ENCODE assay signal across 13 cellular contexts in the genomic region with DNA sequence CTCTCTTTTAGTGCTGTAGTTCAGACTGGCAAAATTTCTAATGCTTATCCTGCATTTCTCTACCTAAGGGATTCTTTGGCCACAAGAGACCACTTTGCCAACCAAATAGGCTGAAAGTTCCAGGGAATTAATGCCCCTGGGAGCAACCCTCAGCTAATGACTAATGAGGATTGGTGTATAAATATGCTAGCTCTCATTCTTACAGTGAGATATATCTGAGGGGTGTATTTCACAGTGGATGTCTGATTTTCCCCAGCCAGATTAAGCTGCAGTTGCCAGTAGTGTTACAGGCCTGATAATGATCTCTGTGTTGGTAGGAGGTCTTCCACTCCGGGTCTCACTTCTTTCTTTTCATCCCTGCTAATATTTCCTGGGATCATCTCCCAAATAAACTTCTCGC.
DNase-seq lines count a peak whose midpoint lies in the region; ATAC-seq and TF ChIP-seq lines count a peak whose summit lies in the region.
"Had no signal": no experiment of that assay in that cellular context is flagged by ENCODE, and none has a peak within 500 bp of the region (broad histone marks: within the 10 kb centered on the region; RNA-seq: fewer than 3 reads in every experiment).

No MANE protein-coding gene starts in this region.

- TF ChIP-seq EP300 in stomach (IDR thresholded peaks at IDR 0.05) = no peak

- no peak overlapping the region for H2AFZ ChIP-seq in hepatocyte

- H3K36me3 ChIP-seq in ascending aorta (peaks cover 5 to 17% of the 10 kb centered on the region in 2 donors), hepatocyte (replicated peaks; ENCODE audit: insufficient read depth, low read depth) (no peaks in the 10 kb centered on the region), stomach (peaks cover 7 to 21% (median 21%) of the 10 kb centered on the region in 4 donors)

- TF ChIP-seq CTCF in ascending aorta (IDR thresholded peaks at IDR 0.05) = no peak
- TF ChIP-seq CTCF in hepatocyte (IDR thresholded peaks at IDR 0.05; ENCODE audit: poor library complexity) = no peak
- TF ChIP-seq CTCF in stomach (IDR thresholded peaks at IDR 0.05) = no peak

- ATAC-seq in left colon = no peak
- ATAC-seq: stimulated activated naive B cell treated with anti-CD40 and anti-IgM and Interleukin-4, amounts not matched to agents 10 μg/mL and 1 μg/mL and 100 μg/mL, for 72 hours had no signal

- peak overlapping the region; percentile 39 to 46 for H3K4me3 ChIP-seq in ascending aorta
- H3K4me3 ChIP-seq in hepatocyte = no peak overlapping the region
- H3K4me3 ChIP-seq in stomach = no peak overlapping the region

- H4K20me1 ChIP-seq in hepatocyte (ENCODE audit: insufficient read depth, poor library complexity, severe bottlenecking) = no peaks in the 10 kb centered on the region

- TF ChIP-seq POLR2A in stomach (IDR thresholded peaks at IDR 0.05) = no peak

- H3K9me3 ChIP-seq in ascending aorta = no peaks in the 10 kb centered on the region
- H3K9me3 ChIP-seq in hepatocyte (ENCODE audit: low read depth) = no peaks in the 10 kb centered on the region
- H3K9me3 ChIP-seq in stomach = peaks cover 0 to 11% (median 3%) of the 10 kb centered on the region in 4 donors

- H3K9me2 ChIP-seq in hepatocyte (replicated peaks; ENCODE audit: insufficient read depth) = no peaks in the 10 kb centered on the region

- H3K4me1 ChIP-seq in ascending aorta = peaks cover 0 to 7% of the 10 kb centered on the region in 2 donors
- peaks cover 8% of the 10 kb centered on the region for H3K4me1 ChIP-seq in hepatocyte (ENCODE audit: insufficient read depth)
- H3K4me1 ChIP-seq in stomach = peaks cover 0 to 36% (median 22%) of the 10 kb centered on the region in 4 donors

- H3K27ac ChIP-seq in ascending aorta (peak overlapping the region; percentile 77 to 85), hepatocyte (peak overlapping the region; percentile 74), stomach (peak overlapping the region in 4 of 5 donors; percentile 48 to 69 (median 64))

- H3K27me3 ChIP-seq in ascending aorta (no peaks in the 10 kb centered on the region), hepatocyte (no peaks in the 10 kb centered on the region), stomach (no peaks in the 10 kb centered on the region)

- H3K4me2 ChIP-seq in hepatocyte = no peak overlapping the region

- intact Hi-C loops in ascending aorta (cut with DNase I) = loop anchor here (5.0 to 10.0 kb wide), 2 partner anchors 90 to 113 kb away; a partner anchor contains a TSS
- intact Hi-C loops in stomach (cut with DNase I; ENCODE audit: low total_unique reads) = no loop called here
- intact Hi-C loops in left colon (cut with DNase I, micrococcal nuclease) = no loop called here

- DNase-seq in GM03348 (ENCODE audit: low spot score) = peak; percentile 16
- no peak for DNase-seq in ascending aorta (ENCODE audit: low spot score in 2 of 2)
- no peak for DNase-seq in hepatocyte (ENCODE audit: low spot score)
- no peak for DNase-seq in stomach
- DNase-seq in Kasumi-1 (lab: John Stamatoyannopoulos, UW) = no peak
- DNase-seq in left colon = no peak
- no peak for DNase-seq in NCI-H510A (lab: John Stamatoyannopoulos, UW)
- DNase-seq in activated T-cell treated with anti-CD3 and anti-CD28 coated beads, Interleukin-2, amount 50 U/mL, for 1 hour = no peak
- DNase-seq: activated CD4-positive, alpha-beta T cell treated with anti-CD3 and anti-CD28 coated beads, Interleukin-2, amount 50 U/mL, for 4 hours; C1 segment of cervical spinal cord; NCI-H1930; SHP77; stimulated activated naive B cell treated with anti-CD40 and anti-IgM and Interleukin-4, amounts not matched to agents 10 μg/mL and 1 μg/mL and 100 μg/mL, for 72 hours had no signal

- 62% methylated on average over 2 of the region's 2 CpGs for WGBS in hepatocyte (ENCODE audit: low lambda C conversion rate, missing lambda C conversion rate)
- WGBS in stomach, 5 donors = 67 to 80% (median 72%) methylated on average over 2 of the region's 2 CpGs

- peaks cover 34% of the 10 kb centered on the region for H3K79me2 ChIP-seq in hepatocyte

Comparison
In these comparisons a context has a peak if more than half of its experiments do, and no peak if none do; other contexts are left out.
1. H3K4me3 ChIP-seq: peak in ascending aorta (2 of 2); none in hepatocyte (single experiment) and stomach (0 of 4).
2. Peak in every context shown above with its lines, with median percentiles within 50 percentile points of each other: H3K27ac ChIP-seq.